ENCODE assay signal across 20 cellular contexts in the genomic region with DNA sequence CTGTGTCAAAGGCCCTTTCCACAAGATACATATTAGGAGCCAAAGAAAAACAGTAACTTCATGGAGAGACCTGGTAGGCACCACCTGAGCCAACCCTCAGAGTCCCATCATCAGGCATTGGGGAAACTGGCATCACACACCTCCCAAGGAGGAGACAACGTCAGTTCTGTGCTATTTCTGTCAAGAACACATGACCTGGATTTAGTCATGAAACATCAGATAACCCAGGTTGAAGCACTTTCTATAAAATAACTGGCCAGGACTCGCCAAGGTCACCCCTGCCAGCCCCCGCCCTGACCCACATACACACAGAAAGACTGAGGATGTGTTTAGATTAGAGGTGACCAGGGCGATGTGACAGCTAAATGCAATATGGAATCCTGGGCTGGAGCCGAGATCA. TPM values are rescaled to one million over a fixed set of nuclear protein-coding genes. Genes with fewer than 3 reads are reported as not detected.
DNase-seq lines count a peak whose midpoint lies in the region; ATAC-seq and TF ChIP-seq lines count a peak whose summit lies in the region.
"Had no signal": no experiment of that assay in that cellular context is flagged by ENCODE, and none has a peak within 500 bp of the region (broad histone marks: within the 10 kb centered on the region; RNA-seq: fewer than 3 reads in every experiment).

No MANE protein-coding gene starts in this region.

- no peak overlapping the region for H3K4me3 ChIP-seq in left ventricle myocardium inferior
- H3K4me3 ChIP-seq in right atrium auricular region: no peak overlapping the region
- H3K4me3 ChIP-seq: GM23248 had no signal

- H3K27ac ChIP-seq in left ventricle myocardium inferior (replicated peaks) (peak overlapping the region; percentile 33), right atrium auricular region (peak overlapping the region; percentile 47 to 69)
- H3K27ac ChIP-seq: GM23248, HL-60 had no signal

- intact Hi-C loops in left ventricle myocardium inferior (cut with micrococcal nuclease) (no loop called here), cardiac septum (cut with DNase I) (no loop called here), sciatic nerve (cut with DNase I) (no loop called here)

- ATAC-seq in sciatic nerve (no peak), HG02852 (IDR thresholded peaks at IDR 0.05; ENCODE audit: unreplicated experiment) (no peak)
- ATAC-seq: PC-3 had no signal

- DNase-seq in left ventricle myocardium inferior (no peak), cardiac septum (ENCODE audit: low spot score) (no peak), right atrium auricular region (ENCODE audit: low spot score) (peak; percentile 53), sciatic nerve (ENCODE audit: low spot score) (peak; percentile 27), SHP77 (lab: John Stamatoyannopoulos, UW) (no peak), GM10248 (ENCODE audit: extremely low spot score) (no peak)
- DNase-seq in activated CD4-positive, CD25-positive, alpha-beta regulatory T cell treated with anti-CD3 and anti-CD28 coated beads, Interleukin-2, amount 50 U/mL, for 72 hours: no peak
- DNase-seq: BE2C; CD4-positive, CD25-positive, alpha-beta regulatory T cell; COR-L47; GM23248; HCEC 1CT; NCI-H1417 treated with DMSO at 0.1 percent for 48 hours; NCI-H1930; NCI-H226; NCI-H524; PC-3; RPMI8226 had no signal

- POLR2A ChIA-PET in GM10248 (lab: Yijun Ruan, JAX): no interaction called here

- TF ChIP-seq CTCF in left ventricle myocardium inferior (IDR thresholded peaks at IDR 0.05; ENCODE audit: borderline replicate concordance): no peak
- no peak for TF ChIP-seq CTCF in right atrium auricular region (IDR thresholded peaks at IDR 0.05)
- TF ChIP-seq CTCF in GM10248 (IDR thresholded peaks at IDR 0.05; ENCODE audit: control extremely low read depth, extremely low read depth, low read depth, missing control alignments): no peak

- H3K27me3 ChIP-seq in left ventricle myocardium inferior (ENCODE audit: low read depth): no peaks in the 10 kb centered on the region
- no peaks in the 10 kb centered on the region for H3K27me3 ChIP-seq in right atrium auricular region

- H3K9me3 ChIP-seq in left ventricle myocardium inferior (replicated peaks): no peaks in the 10 kb centered on the region
- H3K9me3 ChIP-seq in right atrium auricular region: no peaks in the 10 kb centered on the region
- H3K9me3 ChIP-seq: BE2C had no signal

- H3K4me1 ChIP-seq in left ventricle myocardium inferior (peaks cover 96% of the 10 kb centered on the region), right atrium auricular region (peaks cover 0 to 77% of the 10 kb centered on the region in 2 donors)
- H3K4me1 ChIP-seq: BE2C had no signal

- H3K36me3 ChIP-seq in left ventricle myocardium inferior (peaks cover 5% of the 10 kb centered on the region), right atrium auricular region (no peaks in the 10 kb centered on the region)
- H3K36me3 ChIP-seq: BE2C had no signal

- CTCF ChIA-PET in GM10248 (lab: Yijun Ruan, JAX): interaction anchor here (1.3 kb wide), 1 partner anchor 13 kb away, joined by 3 read pairs; no protein-coding TSS in a partner anchor

RNA-seq across cellular contexts. Expression of a gene that starts 35.6 kb away (rescaled TPM):
- total RNA-seq in left ventricle myocardium inferior (120 TPM), cardiac septum (196 TPM), right atrium auricular region (100 to 1,000 TPM; 140 to 201 TPM), sciatic nerve (423 TPM)
- total RNA-seq: CD4-positive, CD25-positive, alpha-beta regulatory T cell had no signal

RNA-seq across cellular contexts. Expression of a gene that starts 35.8 kb away (rescaled TPM):
- total RNA-seq in left ventricle myocardium inferior: 117 TPM
- 165 TPM for total RNA-seq in cardiac septum
- 100 to 1,000 TPM; 141 to 153 TPM for total RNA-seq in right atrium auricular region
- total RNA-seq in sciatic nerve: 417 TPM
- total RNA-seq: CD4-positive, CD25-positive, alpha-beta regulatory T cell had no signal

Comparison
In these comparisons a context has a peak if more than half of its experiments do, and no peak if none do; other contexts are left out.
1. DNase-seq: peak in right atrium auricular region (single experiment) and sciatic nerve (single experiment); none in left ventricle myocardium inferior (single experiment), cardiac septum (single experiment), SHP77 (0 of 2), activated CD4-positive, CD25-positive, alpha-beta regulatory T cell treated with anti-CD3 and anti-CD28 coated beads, Interleukin-2, amount 50 U/mL, for 72 hours (single experiment) and GM10248 (single experiment).